In the genomic region with DNA sequence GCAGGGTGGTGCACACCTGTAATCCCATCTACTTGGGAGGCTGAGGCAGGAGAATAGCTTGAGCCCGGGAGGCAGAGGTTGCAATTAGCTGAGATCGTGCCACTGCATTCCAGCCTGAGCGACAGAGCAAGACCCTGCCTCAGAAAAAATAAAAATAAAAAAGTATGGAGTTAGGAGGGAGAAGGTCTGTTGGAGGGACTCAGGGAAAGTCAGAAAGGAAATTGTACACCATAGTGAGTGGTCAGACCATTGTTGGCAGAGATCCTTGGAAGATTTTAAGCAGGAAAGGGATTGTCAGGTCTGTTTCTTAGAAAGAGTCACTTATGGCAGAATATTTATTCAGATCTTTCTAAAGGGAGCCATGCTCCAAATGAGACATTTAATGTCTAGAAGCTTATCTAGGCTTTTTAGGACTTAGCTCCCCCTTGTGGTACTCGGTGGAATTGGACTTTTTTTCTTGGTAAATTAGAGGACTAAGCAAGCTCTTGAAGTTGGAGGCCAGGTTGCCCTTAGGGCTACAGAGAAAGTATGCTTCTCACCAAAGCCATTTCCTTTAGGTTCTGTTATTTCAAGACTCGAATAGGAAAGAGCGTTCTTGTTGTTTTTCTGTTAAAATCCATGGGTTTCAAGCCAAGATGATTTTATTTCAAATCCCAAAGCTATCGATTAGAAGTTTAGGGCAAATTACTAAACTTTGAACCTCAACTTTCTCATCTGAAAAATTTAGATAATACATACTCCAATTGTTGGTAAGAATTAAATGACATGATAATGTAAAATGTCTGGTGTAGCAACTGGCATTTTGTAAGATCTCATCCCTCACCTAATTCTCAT, we compare ENCODE assay signal across 8 cellular contexts. TPM values are rescaled to one million over a fixed set of nuclear protein-coding genes. Genes with fewer than 3 reads are reported as not detected.
A peak's percentile ranks its signal among the peaks of the same experiment; 100 is the strongest.
DNase-seq lines count a peak whose midpoint lies in the region; ATAC-seq, FAIRE-seq and TF ChIP-seq lines count a peak whose summit lies in the region.

No MANE protein-coding gene starts in this region.

- no peak overlapping the region for H3K9ac ChIP-seq in K562 (ENCODE audit: insufficient read depth in 1 of 2, low read depth in 2 of 2, low read length in 2 of 2)

- POLR2A ChIA-PET in T-cell (lab: Charles Lee): interaction anchor here in 1 of 2 donors (0.7 to 1.6 kb wide), 3 partner anchors 20 to 48 kb away, joined by 3 to 4 read pairs (median 3); a partner anchor contains a TSS
- POLR2A ChIA-PET in K562 (lab: Yijun Ruan, JAX): interaction anchor here (0.7 to 2.4 kb wide), 9 partner anchors 9 to 169 kb away, joined by 3 to 20 read pairs (median 5); a partner anchor contains a TSS

- peak overlapping the region; percentile 50; the same call in 1 of the 2 replicates for H2AFZ ChIP-seq in K562 (ENCODE audit: low read depth, low read length)

- no peaks in the 10 kb centered on the region for H4K20me1 ChIP-seq in K562 (replicated peaks; ENCODE audit: control insufficient read depth, insufficient read depth, low read length)

- ATAC-seq in HG02943 (IDR thresholded peaks at IDR 0.05; ENCODE audit: low read depth, unreplicated experiment) (peak; percentile 73), T-cell (replicated peaks in 1 of 4) (peak; percentile 85 to 87 (median 86)), K562 (peak; percentile 93)

- H3K27me3 Mint-ChIP-seq in T-cell: no peaks in the 10 kb centered on the region

- H3K27me3 ChIP-seq in K562 (ENCODE audit: control insufficient read depth in 2 of 2, insufficient read depth in 2 of 2, low read length in 2 of 2) (no peaks in the 10 kb centered on the region), iPS DF 6.9 (ENCODE audit: control insufficient read depth, insufficient read depth, low read length) (no peaks in the 10 kb centered on the region)

- no peaks in the 10 kb centered on the region for H3K9me1 ChIP-seq in K562 (ENCODE audit: control insufficient read depth, insufficient read depth, low read length)

- peaks cover 60% of the 10 kb centered on the region for H3K36me3 Mint-ChIP-seq in T-cell

- no peaks in the 10 kb centered on the region for H3K9me3 Mint-ChIP-seq in T-cell

- peak; percentile 65 to 95 (median 88) for TF ChIP-seq CTCF in K562 (IDR thresholded peaks at IDR 0.05 in 2 of 3, conservative IDR thresholded peaks at IDR 0.05 in 1 of 3; ENCODE audit: insufficient read depth in 2 of 3, low read depth in 1 of 3, low read length in 3 of 3)

- no peak overlapping the region for H3K27ac ChIP-seq in K562 (ENCODE audit: extremely low read depth, low read depth, low read length)
- no peak overlapping the region for H3K27ac ChIP-seq in iPS DF 6.9 (ENCODE audit: low read length)

- intact Hi-C loops in K562 (cut with micrococcal nuclease): loop anchor here (1.0 to 5.0 kb wide), 2 partner anchors 92 to 169 kb away; no protein-coding TSS in a partner anchor

- WGBS in K562 (ENCODE audit: insufficient coverage, low coverage, missing lambda C conversion rate): 23% methylated on average over 7 of the region's 7 CpGs
- WGBS in iPS DF 6.9 (ENCODE audit: insufficient coverage, insufficient read length): no CpG with 5 or more reads among the region's 7 CpGs

- H3K9me3 ChIP-seq in K562 (replicated peaks; ENCODE audit: control insufficient read depth, insufficient read depth, low read depth, low read length) (no peaks in the 10 kb centered on the region), iPS DF 6.9 (ENCODE audit: control insufficient read depth, insufficient read depth, low read length) (no peaks in the 10 kb centered on the region)

- H3K4me1 Mint-ChIP-seq in T-cell: peaks cover 6 to 15% (median 8%) of the 10 kb centered on the region in 3 donors

- DNase-seq in GM12892 (ENCODE audit: insufficient read length) (peak; percentile 27), NCI-H187 (lab: John Stamatoyannopoulos, UW) (peak; percentile 46 to 51), T-cell (peak in 30 of 34 experiments; percentile 13 to 78 (median 54)), K562 (ENCODE audit: extremely low read depth in 1 of 4, low spot score in 3 of 4) (peak; percentile 62 to 91 (median 68)), iPS DF 6.9 (ENCODE audit: low read depth, low spot score) (peak; percentile 52)
- DNase-seq in stimulated activated CD4-positive, alpha-beta T cell treated with anti-CD3 and anti-CD28 coated beads, Interleukin-1b, Interleukin-23, amount 100 ng/mL, for 1 hour (ENCODE audit: low read depth in 2 of 2): peak; percentile 29 to 55

- FAIRE-seq in A204.1 (lab: Jason Lieb, UNC): peak; percentile 93
- FAIRE-seq in GM12892 (lab: Jason Lieb, UNC): peak; percentile 76
- FAIRE-seq in K562 (lab: Jason Lieb, UNC): peak; percentile 89

- no peak for TF ChIP-seq EP300 in K562 (IDR thresholded peaks at IDR 0.05; ENCODE audit: low read length)

- no TSS peak for BruUV-seq in K562 (replicated peaks; lab: Mats Ljungman, UMichigan)

- peaks cover 87% of the 10 kb centered on the region for H3K36me3 ChIP-seq in K562 (ENCODE audit: control insufficient read depth, insufficient read depth, low read length)
- no peaks in the 10 kb centered on the region; the same call in 1 of the 2 replicates for H3K36me3 ChIP-seq in iPS DF 6.9 (ENCODE audit: control insufficient read depth, insufficient read depth, low read length)

- H3K4me1 ChIP-seq in K562 (replicated peaks in 1 of 2; ENCODE audit: control insufficient read depth in 2 of 2, insufficient read depth in 2 of 2, low read length in 2 of 2): no peaks in the 10 kb centered on the region
- H3K4me1 ChIP-seq in iPS DF 6.9 (ENCODE audit: control insufficient read depth, insufficient read depth, low read length): no peaks in the 10 kb centered on the region

- H3K4me3 ChIP-seq in K562 (no peak overlapping the region), iPS DF 6.9 (ENCODE audit: low read length) (no peak overlapping the region)

- peak; percentile 90 to 91 for TF ChIP-seq RAD21 in K562 (CRISPR knock-in tag; conservative IDR thresholded peaks at IDR 0.05 in 1 of 2, IDR thresholded peaks at IDR 0.05 in 1 of 2)

- H3K4me3 Mint-ChIP-seq in T-cell: no peak overlapping the region

- H3K79me2 ChIP-seq in K562 (ENCODE audit: control insufficient read depth, insufficient read depth, low read length): no peaks in the 10 kb centered on the region

- TF ChIP-seq POLR2A in GM12892 (IDR thresholded peaks at IDR 0.05; ENCODE audit: low read depth, low read length): no peak
- TF ChIP-seq POLR2A in K562 (conservative IDR thresholded peaks at IDR 0.05): no peak

- peak overlapping the region in 1 of 2 donors; percentile 9 for H3K27ac Mint-ChIP-seq in T-cell

- H3K4me2 ChIP-seq in K562 (ENCODE audit: insufficient read depth, low read length): no peak overlapping the region

- in situ Hi-C loops in K562 (cut with MboI): loop anchor here (5.0 kb wide), 1 partner anchor 167 kb away; no protein-coding TSS in a partner anchor

- CTCF ChIA-PET in T-cell (lab: Charles Lee) (interaction anchor here (0.6 to 3.9 kb wide), 34 partner anchors 10 to 1156 kb away, joined by 3 to 29 read pairs (median 4); a partner anchor contains a TSS), K562 (lab: Yijun Ruan, JAX; ENCODE audit: low intra/inter-chr PET ratio) (interaction anchor here (0.7 to 2.5 kb wide), 3 partner anchors 169 to 456 kb away, joined by 3 to 38 read pairs (median 4); no protein-coding TSS in a partner anchor)

RNA-seq across cellular contexts. Expression of a gene that starts 16.5 kb away (rescaled TPM):
- 22.2 TPM for polyA plus RNA-seq in GM12892 (2012; ENCODE audit: missing spikeins)
- 100 to 1,000 TPM in 3 of 5 donors, 10 to 100 TPM in 2; 86.5 to 116 (median 102) TPM for total RNA-seq in T-cell
- total RNA-seq in K562 (2011; cell fraction: chromatin; rRNA removed; ENCODE audit: low replicate concordance): 45.8 and 148 TPM in 2 replicates
- 35.4 and 43.8 TPM in 2 replicates for total RNA-seq in K562 (2011; cell fraction: nucleolus; rRNA removed)
- total RNA-seq in K562 (2011; cell fraction: nucleoplasm; rRNA removed): 64.4 and 101 TPM in 2 replicates
- 38.6 and 57.8 TPM in 2 replicates for total RNA-seq in K562 (2014; rRNA removed)
- 64.3 and 68.1 TPM in 2 replicates for total RNA-seq in K562 (2014; rRNA removed; fragmentation: Illumina TruSeq; extraction: Trizol)
- total RNA-seq in K562 (2015; rRNA removed; fragmentation: Illumina TruSeq; extraction: Trizol): 72.8 and 79.8 TPM in 2 replicates
- total RNA-seq in K562 (2021): 64.9 and 67.5 TPM in 2 replicates
- 34.0 and 63.3 TPM in 2 replicates for polyA plus RNA-seq in K562 (2011; rRNA removed)
- 54.4 and 81.8 TPM in 2 replicates for polyA plus RNA-seq in K562 (2011; cell fraction: cytosol; rRNA removed)
- polyA plus RNA-seq in K562 (2011; cell fraction: nucleus; rRNA removed): 285 and 344 TPM in 2 replicates
- 43.6 and 50.3 TPM in 2 replicates for polyA plus RNA-seq in K562 (2012)
- polyA plus RNA-seq in K562 (2014; fragmentation: Illumina TruSeq; extraction: Trizol): 61.7 and 89.4 TPM in 2 replicates
- polyA plus RNA-seq in K562 (2014; fragmentation: Nextera tagmentation; extraction: Ambion mirVana): 10 to 100 TPM; 21.6 to 40.8 TPM
- 33.1 and 34.4 TPM in 2 replicates for polyA plus RNA-seq in K562 (2014; rRNA removed)
- 52.5 and 69.6 TPM in 2 replicates for polyA minus RNA-seq in K562 (2011; rRNA and poly(A)+ RNA removed)
- 28.4 and 36.3 TPM in 2 replicates for polyA minus RNA-seq in K562 (2011; cell fraction: cytosol; rRNA and poly(A)+ RNA removed)
- polyA minus RNA-seq in K562 (2011; cell fraction: nucleus; rRNA and poly(A)+ RNA removed): 44.2 and 79.3 TPM in 2 replicates

RNA-seq across cellular contexts. Expression of a gene that starts 44.7 kb away (rescaled TPM):
- polyA plus RNA-seq in GM12892 (2012; ENCODE audit: missing spikeins): 6.4 TPM
- total RNA-seq in T-cell (10 to 100 TPM in 3 of 5 donors, 1 to 10 TPM in 2; 5.7 to 14.0 (median 12.3) TPM), K562 (2014; rRNA removed) (16.9 and 23.3 TPM in 2 replicates), K562 (2014; rRNA removed; fragmentation: Illumina TruSeq; extraction: Trizol) (32.6 and 33.0 TPM in 2 replicates), K562 (2015; rRNA removed; fragmentation: Illumina TruSeq; extraction: Trizol) (27.3 and 30.8 TPM in 2 replicates), K562 (2021) (22.2 and 23.4 TPM in 2 replicates)
- 18.1 and 45.1 TPM in 2 replicates for total RNA-seq in K562 (2011; cell fraction: chromatin; rRNA removed; ENCODE audit: low replicate concordance)
- 5.3 and 6.3 TPM in 2 replicates for total RNA-seq in K562 (2011; cell fraction: nucleolus; rRNA removed)
- total RNA-seq in K562 (2011; cell fraction: nucleoplasm; rRNA removed): 16.3 and 24.0 TPM in 2 replicates
- polyA plus RNA-seq in K562 (2011; rRNA removed) (14.6 and 17.8 TPM in 2 replicates), K562 (2014; fragmentation: Illumina TruSeq; extraction: Trizol) (20.2 and 25.3 TPM in 2 replicates), K562 (2014; fragmentation: Nextera tagmentation; extraction: Ambion mirVana) (10 to 100 TPM; 33.6 to 36.8 TPM), K562 (2014; rRNA removed) (19.3 and 20.0 TPM in 2 replicates)
- polyA plus RNA-seq in K562 (2011; cell fraction: cytosol; rRNA removed): 2.8 and 6.9 TPM in 2 replicates
- polyA plus RNA-seq in K562 (2011; cell fraction: nucleus; rRNA removed): 15.1 and 19.4 TPM in 2 replicates
- 8.4 and 17.0 TPM in 2 replicates for polyA plus RNA-seq in K562 (2012)
- 18.5 and 20.2 TPM in 2 replicates for polyA minus RNA-seq in K562 (2011; rRNA and poly(A)+ RNA removed)
- 6.5 and 13.6 TPM in 2 replicates for polyA minus RNA-seq in K562 (2011; cell fraction: cytosol; rRNA and poly(A)+ RNA removed)
- 17.0 and 25.1 TPM in 2 replicates for polyA minus RNA-seq in K562 (2011; cell fraction: nucleus; rRNA and poly(A)+ RNA removed)
